1 cellular context compared by ENCODE assay signal in genomic region chr16:1818204-1818872, GRCh38.
TF ChIP-seq lines count a peak whose summit lies in the region.

No MANE protein-coding gene starts in this region.

TF ChIP-seq in K562, 482 proteins besides CTCF, POLR2A, EP300 and RAD21:
- TF ChIP-seq MAFF (IDR thresholded peaks at IDR 0.05; ENCODE audit: low read length) (no peak), XRCC5 (IDR thresholded peaks at IDR 0.05; ENCODE audit: low read depth, low read length) (no peak), ZBTB17 (CRISPR knock-in tag; IDR thresholded peaks at IDR 0.05) (no peak), HDAC1 (IDR thresholded peaks at IDR 0.05) (no peak), PHTF2 (CRISPR knock-in tag; IDR thresholded peaks at IDR 0.05) (no peak), FOXP4 (CRISPR knock-in tag; IDR thresholded peaks at IDR 0.05; ENCODE audit: borderline replicate concordance) (no peak), ZZZ3 (IDR thresholded peaks at IDR 0.05) (no peak), RBFOX2 (IDR thresholded peaks at IDR 0.05; ENCODE audit: low read depth, low read length) (0 out of 2 replicates have a peak, but pooled peaks have one; percentile 9), GMEB1 (CRISPR knock-in tag; IDR thresholded peaks at IDR 0.05) (no peak), SREBF2 (CRISPR knock-in tag; IDR thresholded peaks at IDR 0.05) (no peak), HNRNPL (IDR thresholded peaks at IDR 0.05; ENCODE audit: low read depth, low read length) (no peak), POLR2G (IDR thresholded peaks at IDR 0.05; ENCODE audit: low read depth, low read length) (peak; percentile 54; the same call in 1 of the 2 replicates), HMBOX1 (IDR thresholded peaks at IDR 0.05) (no peak), NFYB (IDR thresholded peaks at IDR 0.05; ENCODE audit: extremely low read depth, insufficient read length) (no peak), CSDE1 (IDR thresholded peaks at IDR 0.05) (no peak)
- TF ChIP-seq, protein P1, sequence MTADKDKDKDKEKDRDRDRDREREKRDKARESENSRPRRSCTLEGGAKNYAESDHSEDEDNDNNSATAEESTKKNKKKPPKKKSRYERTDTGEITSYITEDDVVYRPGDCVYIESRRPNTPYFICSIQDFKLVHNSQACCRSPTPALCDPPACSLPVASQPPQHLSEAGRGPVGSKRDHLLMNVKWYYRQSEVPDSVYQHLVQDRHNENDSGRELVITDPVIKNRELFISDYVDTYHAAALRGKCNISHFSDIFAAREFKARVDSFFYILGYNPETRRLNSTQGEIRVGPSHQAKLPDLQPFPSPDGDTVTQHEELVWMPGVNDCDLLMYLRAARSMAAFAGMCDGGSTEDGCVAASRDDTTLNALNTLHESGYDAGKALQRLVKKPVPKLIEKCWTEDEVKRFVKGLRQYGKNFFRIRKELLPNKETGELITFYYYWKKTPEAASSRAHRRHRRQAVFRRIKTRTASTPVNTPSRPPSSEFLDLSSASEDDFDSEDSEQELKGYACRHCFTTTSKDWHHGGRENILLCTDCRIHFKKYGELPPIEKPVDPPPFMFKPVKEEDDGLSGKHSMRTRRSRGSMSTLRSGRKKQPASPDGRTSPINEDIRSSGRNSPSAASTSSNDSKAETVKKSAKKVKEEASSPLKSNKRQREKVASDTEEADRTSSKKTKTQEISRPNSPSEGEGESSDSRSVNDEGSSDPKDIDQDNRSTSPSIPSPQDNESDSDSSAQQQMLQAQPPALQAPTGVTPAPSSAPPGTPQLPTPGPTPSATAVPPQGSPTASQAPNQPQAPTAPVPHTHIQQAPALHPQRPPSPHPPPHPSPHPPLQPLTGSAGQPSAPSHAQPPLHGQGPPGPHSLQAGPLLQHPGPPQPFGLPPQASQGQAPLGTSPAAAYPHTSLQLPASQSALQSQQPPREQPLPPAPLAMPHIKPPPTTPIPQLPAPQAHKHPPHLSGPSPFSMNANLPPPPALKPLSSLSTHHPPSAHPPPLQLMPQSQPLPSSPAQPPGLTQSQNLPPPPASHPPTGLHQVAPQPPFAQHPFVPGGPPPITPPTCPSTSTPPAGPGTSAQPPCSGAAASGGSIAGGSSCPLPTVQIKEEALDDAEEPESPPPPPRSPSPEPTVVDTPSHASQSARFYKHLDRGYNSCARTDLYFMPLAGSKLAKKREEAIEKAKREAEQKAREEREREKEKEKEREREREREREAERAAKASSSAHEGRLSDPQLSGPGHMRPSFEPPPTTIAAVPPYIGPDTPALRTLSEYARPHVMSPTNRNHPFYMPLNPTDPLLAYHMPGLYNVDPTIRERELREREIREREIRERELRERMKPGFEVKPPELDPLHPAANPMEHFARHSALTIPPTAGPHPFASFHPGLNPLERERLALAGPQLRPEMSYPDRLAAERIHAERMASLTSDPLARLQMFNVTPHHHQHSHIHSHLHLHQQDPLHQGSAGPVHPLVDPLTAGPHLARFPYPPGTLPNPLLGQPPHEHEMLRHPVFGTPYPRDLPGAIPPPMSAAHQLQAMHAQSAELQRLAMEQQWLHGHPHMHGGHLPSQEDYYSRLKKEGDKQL (CRISPR knock-in tag; IDR thresholded peaks at IDR 0.05; ENCODE audit: borderline replicate concordance) = no peak
- TF ChIP-seq, protein P2, sequence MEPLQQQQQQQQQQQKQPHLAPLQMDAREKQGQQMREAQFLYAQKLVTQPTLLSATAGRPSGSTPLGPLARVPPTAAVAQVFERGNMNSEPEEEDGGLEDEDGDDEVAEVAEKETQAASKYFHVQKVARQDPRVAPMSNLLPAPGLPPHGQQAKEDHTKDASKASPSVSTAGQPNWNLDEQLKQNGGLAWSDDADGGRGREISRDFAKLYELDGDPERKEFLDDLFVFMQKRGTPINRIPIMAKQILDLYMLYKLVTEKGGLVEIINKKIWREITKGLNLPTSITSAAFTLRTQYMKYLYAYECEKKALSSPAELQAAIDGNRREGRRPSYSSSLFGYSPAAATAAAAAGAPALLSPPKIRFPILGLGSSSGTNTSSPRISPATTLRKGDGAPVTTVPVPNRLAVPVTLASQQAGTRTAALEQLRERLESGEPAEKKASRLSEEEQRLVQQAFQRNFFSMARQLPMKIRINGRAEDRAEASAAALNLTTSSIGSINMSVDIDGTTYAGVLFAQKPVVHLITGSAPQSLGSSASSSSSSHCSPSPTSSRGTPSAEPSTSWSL (CRISPR knock-in tag; IDR thresholded peaks at IDR 0.05; ENCODE audit: borderline replicate concordance) = no peak
